In genomic region chr11:68680541-68681231, GRCh38 we compare ENCODE assay signal across 1 cellular context.
TF ChIP-seq lines count a peak whose summit lies in the region.

No MANE protein-coding gene starts in this region.

TF ChIP-seq in H1, 55 proteins besides CTCF, POLR2A, EP300 and RAD21:
- TF ChIP-seq KDM4A (IDR thresholded peaks at IDR 0.05; ENCODE audit: low read depth, low read length, severe bottlenecking) (no peak), HDAC2 (IDR thresholded peaks at IDR 0.05; ENCODE audit: borderline replicate concordance in 1 of 2, low read depth in 2 of 2, low read length in 2 of 2) (no peak), POU5F1 (IDR thresholded peaks at IDR 0.05; ENCODE audit: low read depth, low read length) (no peak), NRF1 (IDR thresholded peaks at IDR 0.05; ENCODE audit: low read depth, low read length) (no peak), RFX5 (IDR thresholded peaks at IDR 0.05; ENCODE audit: borderline replicate concordance, low read depth, low read length) (no peak), KDM1A (IDR thresholded peaks at IDR 0.05; ENCODE audit: borderline replicate concordance, low read length) (no peak), SP2 (IDR thresholded peaks at IDR 0.05; ENCODE audit: low read length) (no peak), CHD7 (IDR thresholded peaks at IDR 0.05; ENCODE audit: insufficient replicate concordance, low read length) (no peak), NANOG (IDR thresholded peaks at IDR 0.05; ENCODE audit: insufficient read depth, low read depth, low read length, poor library complexity, severe bottlenecking) (no peak), TEAD4 (IDR thresholded peaks at IDR 0.05; ENCODE audit: low read depth, low read length) (no peak), JUN (IDR thresholded peaks at IDR 0.05; ENCODE audit: low read depth, low read length) (no peak), MAX (IDR thresholded peaks at IDR 0.05) (no peak), YY1 (IDR thresholded peaks at IDR 0.05; ENCODE audit: low read depth, low read length) (no peak), SIX5 (IDR thresholded peaks at IDR 0.05; ENCODE audit: low read depth, low read length) (no peak), BCL11A (IDR thresholded peaks at IDR 0.05; ENCODE audit: low read depth in 2 of 2, low read length in 2 of 2) (no peak), JUND (IDR thresholded peaks at IDR 0.05; ENCODE audit: low read length) (no peak), ATF2 (IDR thresholded peaks at IDR 0.05; ENCODE audit: low read length) (no peak), MAFK (IDR thresholded peaks at IDR 0.05; ENCODE audit: low read depth, low read length) (no peak)
TF ChIP-seq in H1: peak in this region for 0.
